In the genomic region with DNA sequence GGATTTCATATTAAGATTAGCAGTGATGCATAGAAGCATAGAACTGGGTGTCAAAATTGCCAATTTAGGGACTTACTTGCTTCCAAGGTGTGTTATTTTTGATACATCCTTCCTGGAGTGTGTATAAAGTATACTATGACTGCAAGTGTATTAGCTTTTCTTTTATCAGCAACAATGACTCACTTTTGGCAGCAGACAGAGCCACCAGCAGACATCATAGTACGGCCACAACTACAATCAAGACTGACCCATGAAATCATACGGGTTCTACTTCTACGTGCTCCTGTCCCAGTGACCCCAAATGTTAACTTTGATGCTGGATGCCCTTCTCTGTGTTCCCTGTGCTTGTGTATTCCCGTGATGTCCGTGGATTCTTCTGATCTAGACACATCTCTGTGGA, we compare ENCODE assay signal across 22 cellular contexts.
"Had no signal": no experiment of that assay in that cellular context is flagged by ENCODE, and none has a peak within 500 bp of the region (broad histone marks: within the 10 kb centered on the region; RNA-seq: fewer than 3 reads in every experiment).

No MANE protein-coding gene starts in this region.

- H3K36me3 ChIP-seq: MG63, SJSA1 had no signal

- H3K4me3 ChIP-seq: MG63, SJSA1, SK-N-MC had no signal

- H3K9me3 ChIP-seq: MG63 had no signal

- ATAC-seq: Panc1, PC-3 had no signal

- H3K27ac ChIP-seq: HL-60, SJSA1, SK-N-MC had no signal

- H3K27me3 ChIP-seq: MG63, SJSA1 had no signal

- DNase-seq: KBM-7, MG63, NCI-H1092 treated with DMSO at 0.1 percent for 48 hours, NCI-H1436, NCI-H187, NCI-H2029, NCI-H2081 treated with DMSO at 0.1 percent for 48 hours, NCI-H2171, NCI-H226, NCI-H446, NCI-H510A, NCI-H524 treated with DMSO at 0.1 percent for 48 hours, NCI-H69, NCI-H774, PC-3, Right ventricle myocardium superior, RPMI8226, SIG-M5 had no signal

- H3K4me1 ChIP-seq: SJSA1 had no signal
